ENCODE assay signal across 1 cellular context in the genomic region with DNA sequence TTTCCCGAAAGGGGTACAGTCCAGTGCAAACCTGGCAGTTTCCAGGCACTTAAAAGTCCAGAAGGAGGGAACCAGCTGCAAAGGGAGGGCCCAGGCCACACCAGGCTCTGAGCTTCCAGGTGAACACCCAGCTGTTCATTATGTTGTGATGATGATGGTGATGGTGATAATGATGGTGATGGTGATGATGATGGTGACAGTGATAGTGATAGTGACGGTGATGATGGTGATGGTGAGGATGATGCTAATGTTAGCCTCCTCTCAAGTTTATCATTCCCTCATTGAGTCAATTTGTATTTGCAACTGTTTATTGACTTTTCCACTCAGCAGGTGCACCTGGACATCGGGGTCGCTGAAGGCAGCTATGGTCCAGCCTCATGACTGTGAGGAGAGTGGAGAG.
TF ChIP-seq lines count a peak whose summit lies in the region.

No MANE protein-coding gene starts in this region.

TF ChIP-seq in IMR-90, 13 proteins besides CTCF, POLR2A, EP300 and RAD21:
- TF ChIP-seq, protein P1, sequence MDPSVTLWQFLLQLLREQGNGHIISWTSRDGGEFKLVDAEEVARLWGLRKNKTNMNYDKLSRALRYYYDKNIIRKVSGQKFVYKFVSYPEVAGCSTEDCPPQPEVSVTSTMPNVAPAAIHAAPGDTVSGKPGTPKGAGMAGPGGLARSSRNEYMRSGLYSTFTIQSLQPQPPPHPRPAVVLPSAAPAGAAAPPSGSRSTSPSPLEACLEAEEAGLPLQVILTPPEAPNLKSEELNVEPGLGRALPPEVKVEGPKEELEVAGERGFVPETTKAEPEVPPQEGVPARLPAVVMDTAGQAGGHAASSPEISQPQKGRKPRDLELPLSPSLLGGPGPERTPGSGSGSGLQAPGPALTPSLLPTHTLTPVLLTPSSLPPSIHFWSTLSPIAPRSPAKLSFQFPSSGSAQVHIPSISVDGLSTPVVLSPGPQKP (IDR thresholded peaks at IDR 0.05; ENCODE audit: borderline replicate concordance, low read depth, low read length): no peak
- TF ChIP-seq RFX5 (IDR thresholded peaks at IDR 0.05; ENCODE audit: low read depth, low read length) (no peak), MXI1 (IDR thresholded peaks at IDR 0.05; ENCODE audit: borderline replicate concordance, low read depth, low read length) (no peak), BHLHE40 (IDR thresholded peaks at IDR 0.05; ENCODE audit: low read depth, low read length) (no peak), CHD1 (IDR thresholded peaks at IDR 0.05; ENCODE audit: low read depth, low read length) (no peak), NFE2L2 (IDR thresholded peaks at IDR 0.05; ENCODE audit: low read depth, low read length) (no peak), SMC3 (IDR thresholded peaks at IDR 0.05; ENCODE audit: low read depth, low read length) (no peak), MAZ (IDR thresholded peaks at IDR 0.05; ENCODE audit: borderline replicate concordance, low read depth, low read length) (no peak), MAFK (IDR thresholded peaks at IDR 0.05; ENCODE audit: low read depth, low read length) (no peak)
- TF ChIP-seq, protein P2, sequence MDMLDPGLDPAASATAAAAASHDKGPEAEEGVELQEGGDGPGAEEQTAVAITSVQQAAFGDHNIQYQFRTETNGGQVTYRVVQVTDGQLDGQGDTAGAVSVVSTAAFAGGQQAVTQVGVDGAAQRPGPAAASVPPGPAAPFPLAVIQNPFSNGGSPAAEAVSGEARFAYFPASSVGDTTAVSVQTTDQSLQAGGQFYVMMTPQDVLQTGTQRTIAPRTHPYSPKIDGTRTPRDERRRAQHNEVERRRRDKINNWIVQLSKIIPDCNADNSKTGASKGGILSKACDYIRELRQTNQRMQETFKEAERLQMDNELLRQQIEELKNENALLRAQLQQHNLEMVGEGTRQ (IDR thresholded peaks at IDR 0.05; ENCODE audit: low read depth, low read length): no peak
